12 cellular contexts compared by ENCODE assay signal in the genomic region with DNA sequence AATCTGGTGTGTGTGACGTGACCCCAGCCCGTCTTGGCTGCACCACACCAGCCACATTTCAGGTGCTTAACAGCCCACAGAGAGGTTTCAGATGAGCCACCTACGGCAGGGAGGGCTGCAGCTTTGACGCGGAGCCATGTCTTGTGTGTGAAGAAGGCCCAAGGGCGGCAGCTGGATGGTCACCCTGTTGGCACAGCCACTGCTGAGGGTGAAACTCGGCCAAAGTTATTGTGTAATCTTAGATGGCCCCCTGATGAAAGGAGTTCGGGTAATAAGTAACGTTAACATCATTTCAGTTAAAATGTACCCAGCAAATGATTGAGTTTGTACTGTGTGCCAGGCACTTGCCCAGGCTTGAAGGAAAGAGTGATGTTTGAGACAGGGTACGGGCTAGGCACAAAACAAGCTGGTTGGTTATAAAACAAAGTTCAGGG.
DNase-seq lines count a peak whose midpoint lies in the region; ATAC-seq and TF ChIP-seq lines count a peak whose summit lies in the region.
"Had no signal": no experiment of that assay in that cellular context is flagged by ENCODE, and none has a peak within 500 bp of the region (broad histone marks: within the 10 kb centered on the region; RNA-seq: fewer than 3 reads in every experiment).

No MANE protein-coding gene starts in this region.

- peaks cover 5 to 31% of the 10 kb centered on the region in 2 donors for H3K36me3 ChIP-seq in psoas muscle (ENCODE audit: insufficient read depth in 1 of 2, low read depth in 1 of 2)

- peak overlapping the region; percentile 95 for H3K27ac ChIP-seq in psoas muscle

- H3K27me3 Mint-ChIP-seq in dendritic cell treated with granulocyte-macrophage colony-stimulating factor and Interleukin-4, amounts not matched to agents 40 ng/mL and 50 ng/mL, for 4 days = no peaks in the 10 kb centered on the region
- H3K27me3 Mint-ChIP-seq: stimulated activated memory B cell treated with anti-CD40 and anti-IgM and Interleukin-4, amounts not matched to agents 10 μg/mL and 1 μg/mL and 100 μg/mL, for 72 hours had no signal

- intact Hi-C loops in dendritic cell treated with granulocyte-macrophage colony-stimulating factor and Interleukin-4, amounts not matched to agents 40 ng/mL and 50 ng/mL, for 4 days (cut with micrococcal nuclease) = no loop called here
- intact Hi-C loops in psoas muscle (cut with DNase I) = loop anchor here (5.0 to 10.0 kb wide), 6 partner anchors 44 to 314 kb away; no protein-coding TSS in a partner anchor

- WGBS in psoas muscle, 3 donors = 49 to 67% (median 56%) methylated on average over 10 of the region's 10 CpGs

- DNase-seq in psoas muscle (no peak), NCI-H1436 treated with DMSO at 0.1 percent for 48 hours (lab: John Stamatoyannopoulos, UW) (no peak), iPS-NIHi7 (ENCODE audit: extremely low spot score) (no peak)
- DNase-seq: NCI-H1105; NCI-H524 treated with DMSO at 0.1 percent for 48 hours; stimulated activated CD4-positive, alpha-beta T cell treated with anti-CD3 and anti-CD28 coated beads, Interleukin-1b, Interleukin-23, amount 100 ng/mL, for 48 hours had no signal

- H3K27me3 ChIP-seq in psoas muscle (ENCODE audit: insufficient read depth in 3 of 3, low read length in 2 of 3) = no peaks in the 10 kb centered on the region

- no peak overlapping the region for H3K4me3 ChIP-seq in psoas muscle

- H3K27ac Mint-ChIP-seq in dendritic cell treated with granulocyte-macrophage colony-stimulating factor and Interleukin-4, amounts not matched to agents 40 ng/mL and 50 ng/mL, for 4 days = peak overlapping the region; percentile 75
- H3K27ac Mint-ChIP-seq: stimulated activated memory B cell treated with anti-CD40 and anti-IgM and Interleukin-4, amounts not matched to agents 10 μg/mL and 1 μg/mL and 100 μg/mL, for 72 hours had no signal

- no peaks in the 10 kb centered on the region for H3K9me3 ChIP-seq in psoas muscle

- peaks cover 34% of the 10 kb centered on the region for H3K4me1 Mint-ChIP-seq in dendritic cell treated with granulocyte-macrophage colony-stimulating factor and Interleukin-4, amounts not matched to agents 40 ng/mL and 50 ng/mL, for 4 days (ENCODE audit: low read depth)
- H3K4me1 Mint-ChIP-seq: stimulated activated memory B cell treated with anti-CD40 and anti-IgM and Interleukin-4, amounts not matched to agents 10 μg/mL and 1 μg/mL and 100 μg/mL, for 72 hours had no signal

- no peaks in the 10 kb centered on the region for H3K9me3 Mint-ChIP-seq in dendritic cell treated with granulocyte-macrophage colony-stimulating factor and Interleukin-4, amounts not matched to agents 40 ng/mL and 50 ng/mL, for 4 days
- H3K9me3 Mint-ChIP-seq: neural crest cell; stimulated activated memory B cell treated with anti-CD40 and anti-IgM and Interleukin-4, amounts not matched to agents 10 μg/mL and 1 μg/mL and 100 μg/mL, for 72 hours had no signal

- peaks cover 86% of the 10 kb centered on the region for H3K36me3 Mint-ChIP-seq in dendritic cell treated with granulocyte-macrophage colony-stimulating factor and Interleukin-4, amounts not matched to agents 40 ng/mL and 50 ng/mL, for 4 days (ENCODE audit: low read depth)

- ATAC-seq in GM18909 (IDR thresholded peaks at IDR 0.05; ENCODE audit: poor library complexity, unreplicated experiment) (peak; percentile 94), HG02943 (IDR thresholded peaks at IDR 0.05; ENCODE audit: low read depth, unreplicated experiment) (peak; percentile 95), psoas muscle (no peak), HG02938 (IDR thresholded peaks at IDR 0.05; ENCODE audit: unreplicated experiment) (no peak)
- ATAC-seq: stimulated activated memory B cell treated with anti-CD40 and anti-IgM and Interleukin-4, amounts not matched to agents 10 μg/mL and 1 μg/mL and 100 μg/mL, for 72 hours had no signal

- no peak overlapping the region for H3K4me3 Mint-ChIP-seq in dendritic cell treated with granulocyte-macrophage colony-stimulating factor and Interleukin-4, amounts not matched to agents 40 ng/mL and 50 ng/mL, for 4 days
- H3K4me3 Mint-ChIP-seq: neural crest cell; stimulated activated memory B cell treated with anti-CD40 and anti-IgM and Interleukin-4, amounts not matched to agents 10 μg/mL and 1 μg/mL and 100 μg/mL, for 72 hours had no signal

- H3K4me1 ChIP-seq in psoas muscle = peaks cover 76% of the 10 kb centered on the region

- no peak for TF ChIP-seq CTCF in psoas muscle (IDR thresholded peaks at IDR 0.05)

Comparison
In these comparisons a context has a peak if more than half of its experiments do, and no peak if none do; other contexts are left out.
1. ATAC-seq: peak in GM18909 (single experiment) and HG02943 (single experiment); none in psoas muscle (0 of 4) and HG02938 (single experiment).